Comparison of ENCODE assay signal across 9 cellular contexts in genomic region chr20:41619360-41620115, GRCh38. TPM values are rescaled to one million over a fixed set of nuclear protein-coding genes. Genes with fewer than 3 reads are reported as not detected.
DNase-seq lines count a peak whose midpoint lies in the region; ATAC-seq and TF ChIP-seq lines count a peak whose summit lies in the region.
"Had no signal": no experiment of that assay in that cellular context is flagged by ENCODE, and none has a peak within 500 bp of the region (broad histone marks: within the 10 kb centered on the region; RNA-seq: fewer than 3 reads in every experiment).

No MANE protein-coding gene starts in this region.

- CTCF ChIA-PET in WTC11 (lab: Charles Lee), result interaction anchor here (1.0 to 1.7 kb wide), 3 partner anchors 11 to 74 kb away, joined by 3 to 8 read pairs (median 8); no protein-coding TSS in a partner anchor

- DNase-seq in left ventricle myocardium inferior (no peak), cardiac septum (ENCODE audit: low spot score) (no peak), WTC11 (ENCODE audit: low spot score) (no peak), transverse colon (no peak), middle frontal gyrus (ENCODE audit: extremely low spot score, low spot score) (no peak), putamen (ENCODE audit: low spot score) (no peak)
- DNase-seq: Right ventricle myocardium superior had no signal

- TF ChIP-seq CTCF in left ventricle myocardium inferior (IDR thresholded peaks at IDR 0.05; ENCODE audit: borderline replicate concordance) (no peak), WTC11 (IDR thresholded peaks at IDR 0.05) (no peak), transverse colon (IDR thresholded peaks at IDR 0.05) (no peak)

- H3K4me1 ChIP-seq in left ventricle myocardium inferior (peaks cover 38% of the 10 kb centered on the region), transverse colon (peaks cover 11 to 32% (median 19%) of the 10 kb centered on the region in 4 donors)

- no peak for TF ChIP-seq POLR2A in transverse colon (IDR thresholded peaks at IDR 0.05)

- no peaks in the 10 kb centered on the region for H3K9me3 Mint-ChIP-seq in WTC11

- H3K27me3 ChIP-seq in left ventricle myocardium inferior (ENCODE audit: low read depth) (no peaks in the 10 kb centered on the region), transverse colon (no peaks in the 10 kb centered on the region)

- peaks cover 39% of the 10 kb centered on the region for H3K4me1 Mint-ChIP-seq in WTC11

- no peak for ATAC-seq in WTC11
- ATAC-seq in HG03354 (IDR thresholded peaks at IDR 0.05; ENCODE audit: poor library complexity, severe bottlenecking, unreplicated experiment), result no peak

- 66 to 80% methylated on average over 2 to 5 of the region's 5 CpGs for WGBS in transverse colon (ENCODE audit: low coverage in 1 of 2), 2 donors

- H3K9me3 ChIP-seq in left ventricle myocardium inferior (replicated peaks) (no peaks in the 10 kb centered on the region), iPS-18c (ENCODE audit: control insufficient read depth, insufficient read depth, low read length) (no peaks in the 10 kb centered on the region), transverse colon (no peaks in the 10 kb centered on the region)

- no peaks in the 10 kb centered on the region for H3K36me3 ChIP-seq in left ventricle myocardium inferior
- H3K36me3 ChIP-seq in transverse colon, result no peaks in the 10 kb centered on the region

- no peaks in the 10 kb centered on the region for H3K27me3 Mint-ChIP-seq in WTC11 (ENCODE audit: low read depth)

- H3K27ac Mint-ChIP-seq in WTC11, result no peak overlapping the region

- in situ Hi-C loops in transverse colon (cut with MboI; ENCODE audit: low pct_ligation_motif_present in 1 of 4, low pct_unique_long_range_greater_than_20kb in 1 of 4, low sequenced_read_pairs in 3 of 4), result no loop called here

- intact Hi-C loops in left ventricle myocardium inferior (cut with micrococcal nuclease) (no loop called here), cardiac septum (cut with DNase I) (loop anchor here (5.0 kb wide), 1 partner anchor 73 kb away; no protein-coding TSS in a partner anchor), transverse colon (cut with DNase I; ENCODE audit: low total_unique reads) (no loop called here)

- POLR2A ChIA-PET in WTC11 (lab: Charles Lee), result interaction anchor here (2.0 kb wide), 1 partner anchor 73 kb away, joined by 13 read pairs; no protein-coding TSS in a partner anchor

- TF ChIP-seq EP300 in transverse colon (IDR thresholded peaks at IDR 0.05; ENCODE audit: low read depth), result no peak

- peak overlapping the region; percentile 83 for H3K4me3 ChIP-seq in left ventricle myocardium inferior
- peak overlapping the region; percentile 63; the same call in 1 of the 2 replicates for H3K4me3 ChIP-seq in iPS-18c (ENCODE audit: insufficient read depth, low read depth, low read length)
- H3K4me3 ChIP-seq in transverse colon, result peak overlapping the region in 1 of 4 donors; percentile 91

- H3K4me3 Mint-ChIP-seq in WTC11, result peak overlapping the region; percentile 88

- H3K27ac ChIP-seq in left ventricle myocardium inferior (replicated peaks) (peak overlapping the region; percentile 93), transverse colon (peak overlapping the region in 3 of 4 donors; percentile 81 to 92 (median 91))

- H3K36me3 Mint-ChIP-seq in WTC11, result no peaks in the 10 kb centered on the region

TF ChIP-seq in WTC11, 78 proteins besides CTCF, POLR2A, EP300 and RAD21:
- TF ChIP-seq MYBL2 (CRISPR knock-in tag; IDR thresholded peaks at IDR 0.05), result no peak
- no peak for TF ChIP-seq PREB (CRISPR knock-in tag; IDR thresholded peaks at IDR 0.05; ENCODE audit: borderline replicate concordance)
- no peak for TF ChIP-seq ZNF512 (CRISPR knock-in tag; IDR thresholded peaks at IDR 0.05; ENCODE audit: borderline replicate concordance)
- TF ChIP-seq ERG (CRISPR knock-in tag; IDR thresholded peaks at IDR 0.05), result no peak
- TF ChIP-seq, protein P1, sequence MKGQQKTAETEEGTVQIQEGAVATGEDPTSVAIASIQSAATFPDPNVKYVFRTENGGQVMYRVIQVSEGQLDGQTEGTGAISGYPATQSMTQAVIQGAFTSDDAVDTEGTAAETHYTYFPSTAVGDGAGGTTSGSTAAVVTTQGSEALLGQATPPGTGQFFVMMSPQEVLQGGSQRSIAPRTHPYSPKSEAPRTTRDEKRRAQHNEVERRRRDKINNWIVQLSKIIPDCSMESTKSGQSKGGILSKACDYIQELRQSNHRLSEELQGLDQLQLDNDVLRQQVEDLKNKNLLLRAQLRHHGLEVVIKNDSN (CRISPR knock-in tag; IDR thresholded peaks at IDR 0.05), result no peak
- TF ChIP-seq, protein P2, sequence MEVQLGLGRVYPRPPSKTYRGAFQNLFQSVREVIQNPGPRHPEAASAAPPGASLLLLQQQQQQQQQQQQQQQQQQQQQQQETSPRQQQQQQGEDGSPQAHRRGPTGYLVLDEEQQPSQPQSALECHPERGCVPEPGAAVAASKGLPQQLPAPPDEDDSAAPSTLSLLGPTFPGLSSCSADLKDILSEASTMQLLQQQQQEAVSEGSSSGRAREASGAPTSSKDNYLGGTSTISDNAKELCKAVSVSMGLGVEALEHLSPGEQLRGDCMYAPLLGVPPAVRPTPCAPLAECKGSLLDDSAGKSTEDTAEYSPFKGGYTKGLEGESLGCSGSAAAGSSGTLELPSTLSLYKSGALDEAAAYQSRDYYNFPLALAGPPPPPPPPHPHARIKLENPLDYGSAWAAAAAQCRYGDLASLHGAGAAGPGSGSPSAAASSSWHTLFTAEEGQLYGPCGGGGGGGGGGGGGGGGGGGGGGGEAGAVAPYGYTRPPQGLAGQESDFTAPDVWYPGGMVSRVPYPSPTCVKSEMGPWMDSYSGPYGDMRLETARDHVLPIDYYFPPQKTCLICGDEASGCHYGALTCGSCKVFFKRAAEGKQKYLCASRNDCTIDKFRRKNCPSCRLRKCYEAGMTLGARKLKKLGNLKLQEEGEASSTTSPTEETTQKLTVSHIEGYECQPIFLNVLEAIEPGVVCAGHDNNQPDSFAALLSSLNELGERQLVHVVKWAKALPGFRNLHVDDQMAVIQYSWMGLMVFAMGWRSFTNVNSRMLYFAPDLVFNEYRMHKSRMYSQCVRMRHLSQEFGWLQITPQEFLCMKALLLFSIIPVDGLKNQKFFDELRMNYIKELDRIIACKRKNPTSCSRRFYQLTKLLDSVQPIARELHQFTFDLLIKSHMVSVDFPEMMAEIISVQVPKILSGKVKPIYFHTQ (CRISPR knock-in tag; IDR thresholded peaks at IDR 0.05), result no peak

RNA-seq across cellular contexts. Expression of gene CHD6, which starts 1.4 kb away (rescaled TPM):
- total RNA-seq in left ventricle myocardium inferior (38.9 TPM), cardiac septum (35.9 TPM), WTC11 (2021) (52.1 to 61.9 TPM (median 52.8 TPM) in 3 replicates), transverse colon (10 to 100 TPM; 27.3 to 42.1 (median 27.9) TPM)
